9 cellular contexts compared by ENCODE assay signal in genomic region chr17:31561469-31562412, GRCh38.
DNase-seq lines count a peak whose midpoint lies in the region; ATAC-seq, FAIRE-seq and TF ChIP-seq lines count a peak whose summit lies in the region.
"Had no signal": no experiment of that assay in that cellular context is flagged by ENCODE, and none has a peak within 500 bp of the region (broad histone marks: within the 10 kb centered on the region; RNA-seq: fewer than 3 reads in every experiment).

No MANE protein-coding gene starts in this region.

- H3K27me3 Mint-ChIP-seq in activated naive CD8-positive, alpha-beta T cell, result no peaks in the 10 kb centered on the region
- H3K27me3 Mint-ChIP-seq in activated naive CD8-positive, alpha-beta T cell treated with anti-CD3 and anti-CD28 coated beads for 36 hours, result peaks cover 8% of the 10 kb centered on the region
- peaks cover 38% of the 10 kb centered on the region for H3K27me3 Mint-ChIP-seq in WTC11 (ENCODE audit: low read depth)

- H4K20me1 ChIP-seq in Karpas-422 (ENCODE audit: insufficient read depth, low read depth, low read length), result no peaks in the 10 kb centered on the region

- H2AFZ ChIP-seq in Karpas-422 (ENCODE audit: low read length), result no peak overlapping the region

- FAIRE-seq in GM19239 (lab: Jason Lieb, UNC), result no peak

- H3K9me3 Mint-ChIP-seq in activated naive CD8-positive, alpha-beta T cell (ENCODE audit: low read depth), result no peaks in the 10 kb centered on the region
- no peaks in the 10 kb centered on the region for H3K9me3 Mint-ChIP-seq in activated naive CD8-positive, alpha-beta T cell treated with anti-CD3 and anti-CD28 coated beads for 36 hours
- no peaks in the 10 kb centered on the region for H3K9me3 Mint-ChIP-seq in WTC11

- TF ChIP-seq EP300 in suprapubic skin (IDR thresholded peaks at IDR 0.05), result no peak

- no peak for TF ChIP-seq POLR2A in suprapubic skin (IDR thresholded peaks at IDR 0.05)

- no peaks in the 10 kb centered on the region for H3K36me3 Mint-ChIP-seq in activated naive CD8-positive, alpha-beta T cell
- peaks cover 5% of the 10 kb centered on the region for H3K36me3 Mint-ChIP-seq in activated naive CD8-positive, alpha-beta T cell treated with anti-CD3 and anti-CD28 coated beads for 36 hours
- no peaks in the 10 kb centered on the region for H3K36me3 Mint-ChIP-seq in WTC11

- H3K27ac ChIP-seq in suprapubic skin (peak overlapping the region; percentile 88), Karpas-422 (ENCODE audit: low read length) (no peak overlapping the region)

- peak overlapping the region; percentile 24 for H3K4me3 Mint-ChIP-seq in activated naive CD8-positive, alpha-beta T cell
- H3K4me3 Mint-ChIP-seq in activated naive CD8-positive, alpha-beta T cell treated with anti-CD3 and anti-CD28 coated beads for 36 hours, result no peak overlapping the region
- H3K4me3 Mint-ChIP-seq in WTC11, result peak overlapping the region; percentile 71

- H3K27me3 ChIP-seq in suprapubic skin (no peaks in the 10 kb centered on the region), Karpas-422 (ENCODE audit: low read length) (no peaks in the 10 kb centered on the region)

- H3K36me3 ChIP-seq in suprapubic skin (no peaks in the 10 kb centered on the region), Karpas-422 (ENCODE audit: insufficient read depth, low read length) (no peaks in the 10 kb centered on the region)

- H3K4me3 ChIP-seq in suprapubic skin (peak overlapping the region; percentile 13), Karpas-422 (ENCODE audit: low read length) (no peak overlapping the region)

- H3K4me1 Mint-ChIP-seq in activated naive CD8-positive, alpha-beta T cell (ENCODE audit: low read depth), result peaks cover 21% of the 10 kb centered on the region
- H3K4me1 Mint-ChIP-seq in activated naive CD8-positive, alpha-beta T cell treated with anti-CD3 and anti-CD28 coated beads for 36 hours, result peaks cover 15% of the 10 kb centered on the region
- H3K4me1 Mint-ChIP-seq in WTC11, result peaks cover 46% of the 10 kb centered on the region

- H3K27ac Mint-ChIP-seq in activated naive CD8-positive, alpha-beta T cell, result no peak overlapping the region
- no peak overlapping the region for H3K27ac Mint-ChIP-seq in activated naive CD8-positive, alpha-beta T cell treated with anti-CD3 and anti-CD28 coated beads for 36 hours
- no peak overlapping the region; the same call in 1 of the 2 replicates for H3K27ac Mint-ChIP-seq in WTC11

- no peak for DNase-seq in activated naive CD8-positive, alpha-beta T cell treated with anti-CD3 and anti-CD28 coated beads for 36 hours
- DNase-seq in WTC11 (ENCODE audit: low spot score) (no peak), left colon (no peak), suprapubic skin (ENCODE audit: low spot score in 2 of 2) (no peak), Karpas-422 (no peak), NCI-H2107 (lab: John Stamatoyannopoulos, UW) (no peak), GM19239 (ENCODE audit: insufficient read length, low spot score) (no peak)
- DNase-seq: head of caudate nucleus had no signal

- H3K9me2 ChIP-seq in Karpas-422 (replicated peaks; ENCODE audit: insufficient read depth, low read length), result no peaks in the 10 kb centered on the region

- no peaks in the 10 kb centered on the region for H3K79me2 ChIP-seq in Karpas-422 (ENCODE audit: low read length)

- no peak overlapping the region for H3K9ac ChIP-seq in Karpas-422 (ENCODE audit: low read length)

- 42% methylated on average over 10 of the region's 10 CpGs for WGBS in suprapubic skin

- CTCF ChIA-PET in WTC11 (lab: Charles Lee), result interaction anchor here (0.7 to 2.7 kb wide), 5 partner anchors 26 to 1458 kb away, joined by 3 to 14 read pairs (median 5); no protein-coding TSS in a partner anchor

- TF ChIP-seq CTCF in WTC11 (IDR thresholded peaks at IDR 0.05) (no peak), suprapubic skin (IDR thresholded peaks at IDR 0.05) (no peak)

- no peak overlapping the region for H3K4me2 ChIP-seq in Karpas-422 (ENCODE audit: low read depth, low read length, poor library complexity, severe bottlenecking)

- ATAC-seq in WTC11 (no peak), left colon (peak; percentile 11)

- H3K9me3 ChIP-seq in suprapubic skin (no peaks in the 10 kb centered on the region), Karpas-422 (ENCODE audit: low read length) (no peaks in the 10 kb centered on the region)

- intact Hi-C loops in left colon (cut with DNase I, micrococcal nuclease), result no loop called here

- H3K4me1 ChIP-seq in suprapubic skin (peaks cover 80% of the 10 kb centered on the region), Karpas-422 (ENCODE audit: low read length) (no peaks in the 10 kb centered on the region)

- POLR2A ChIA-PET in WTC11 (lab: Charles Lee), result interaction anchor here (1.2 kb wide), 1 partner anchor 19 kb away, joined by 3 read pairs; no protein-coding TSS in a partner anchor

TF ChIP-seq in WTC11, 78 proteins besides CTCF, POLR2A, EP300 and RAD21:
- TF ChIP-seq SOX15 (CRISPR knock-in tag; IDR thresholded peaks at IDR 0.05) (no peak), E2F5 (CRISPR knock-in tag; IDR thresholded peaks at IDR 0.05) (no peak), SMAD4 (CRISPR knock-in tag; IDR thresholded peaks at IDR 0.05) (no peak), EMX1 (CRISPR knock-in tag; IDR thresholded peaks at IDR 0.05) (no peak), MLX (CRISPR knock-in tag; IDR thresholded peaks at IDR 0.05) (no peak), TEAD4 (CRISPR knock-in tag; IDR thresholded peaks at IDR 0.05) (no peak), ZNF232 (CRISPR knock-in tag; IDR thresholded peaks at IDR 0.05) (no peak), ZNF425 (CRISPR knock-in tag; conservative IDR thresholded peaks at IDR 0.05) (no peak), ERG (CRISPR knock-in tag; IDR thresholded peaks at IDR 0.05) (no peak), TEAD1 (CRISPR knock-in tag; IDR thresholded peaks at IDR 0.05) (no peak), NR3C1 (CRISPR knock-in tag; conservative IDR thresholded peaks at IDR 0.05; ENCODE audit: low read depth) (no peak), HMGA2 (CRISPR knock-in tag; IDR thresholded peaks at IDR 0.05) (no peak)
